ENCODE assay signal across 8 cellular contexts in the genomic region with DNA sequence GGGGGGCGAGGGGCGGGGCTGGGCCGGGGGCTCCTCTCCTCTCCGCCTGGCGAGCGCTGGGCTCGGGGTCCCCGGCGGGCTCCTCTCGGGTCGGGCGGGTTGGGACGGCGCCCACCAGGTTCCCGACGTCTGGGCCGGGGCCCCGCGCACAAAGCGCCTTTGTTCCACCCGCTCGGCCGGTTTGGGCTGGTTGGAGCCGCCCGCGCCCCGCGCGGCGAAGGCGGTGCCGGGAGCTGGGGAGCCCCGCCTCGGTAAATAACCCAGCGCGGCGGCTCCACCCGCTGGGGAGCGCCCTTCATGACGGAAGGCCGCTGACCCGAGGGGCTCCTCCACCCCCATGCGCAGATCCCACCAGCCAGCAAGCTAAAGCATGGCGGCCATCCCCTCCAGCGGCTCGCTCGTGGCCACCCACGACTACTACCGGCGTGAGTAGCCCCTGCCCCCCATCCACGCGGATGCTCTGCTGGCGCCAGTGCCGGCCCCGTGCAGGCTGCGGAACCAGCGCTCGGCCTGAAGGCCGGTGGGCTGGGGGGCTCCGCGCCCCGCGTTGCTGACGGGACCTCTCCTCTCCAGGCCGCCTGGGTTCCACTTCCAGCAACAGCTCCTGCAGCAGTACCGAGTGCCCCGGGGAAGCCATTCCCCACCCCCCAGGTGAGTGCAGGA. TPM values are rescaled to one million over a fixed set of nuclear protein-coding genes. Genes with fewer than 3 reads are reported as not detected.
DNase-seq lines count a peak whose midpoint lies in the region; ATAC-seq and TF ChIP-seq lines count a peak whose summit lies in the region.

No MANE protein-coding gene starts in this region.

- no peak overlapping the region for H3K27ac ChIP-seq in OCI-LY1 (ENCODE audit: low read depth, low read length, poor library complexity, severe bottlenecking)

- peak overlapping the region; percentile 75 for H3K4me2 ChIP-seq in OCI-LY1 (ENCODE audit: low read length)

- peak; percentile 39 for ATAC-seq in GM18907 (IDR thresholded peaks at IDR 0.05; ENCODE audit: unreplicated experiment)
- ATAC-seq in HG03139 (IDR thresholded peaks at IDR 0.05; ENCODE audit: unreplicated experiment), result peak; percentile 38
- peak; percentile 75 for ATAC-seq in stimulated activated naive CD8-positive, alpha-beta T cell treated with anti-CD3 and anti-CD28 coated beads, Interleukin-15, amount 100 ng/mL, for 72 hours

- H3K4me3 ChIP-seq in AG09309 (ENCODE audit: control insufficient read depth, low read depth, low read length) (peak overlapping the region; percentile 90), OCI-LY1 (ENCODE audit: low read depth, low read length, poor library complexity, severe bottlenecking) (peak overlapping the region; percentile 78), fibroblast of villous mesenchyme (ENCODE audit: low read depth, low read length) (peak overlapping the region; percentile 74)

- no peak overlapping the region for H2AFZ ChIP-seq in OCI-LY1 (ENCODE audit: low read length)

- peaks cover 14% of the 10 kb centered on the region for H3K4me1 ChIP-seq in OCI-LY1 (ENCODE audit: insufficient read depth, low read length, severe bottlenecking)

- no peak for TF ChIP-seq CTCF in AG09309 (IDR thresholded peaks at IDR 0.05; ENCODE audit: control insufficient read depth, insufficient read depth, low read depth, low read length, missing control alignments)
- TF ChIP-seq CTCF in OCI-LY1 (IDR thresholded peaks at IDR 0.05; ENCODE audit: low read length), result peak; percentile 29
- no peak for TF ChIP-seq CTCF in fibroblast of villous mesenchyme (IDR thresholded peaks at IDR 0.05; ENCODE audit: insufficient read depth, low read depth, low read length)
- no peak for TF ChIP-seq CTCF in nephron progenitor cell (IDR thresholded peaks at IDR 0.05)

- peak overlapping the region; percentile 45 for H3K27ac Mint-ChIP-seq in nephron progenitor cell
- peak overlapping the region in 1 of 2 donors; percentile 63 for H3K27ac Mint-ChIP-seq in stimulated activated naive CD8-positive, alpha-beta T cell treated with anti-CD3 and anti-CD28 coated beads, Interleukin-15, amount 100 ng/mL, for 72 hours

- H3K9me2 ChIP-seq in OCI-LY1 (ENCODE audit: low read depth, low read length), result no peaks in the 10 kb centered on the region

- no peaks in the 10 kb centered on the region for H3K27me3 ChIP-seq in OCI-LY1 (ENCODE audit: insufficient read depth, low read length)

- peaks cover 23% of the 10 kb centered on the region for H3K36me3 Mint-ChIP-seq in nephron progenitor cell (ENCODE audit: low read depth)

- peaks cover 39% of the 10 kb centered on the region for H3K4me1 Mint-ChIP-seq in nephron progenitor cell
- peaks cover 43% of the 10 kb centered on the region for H3K4me1 Mint-ChIP-seq in stimulated activated naive CD8-positive, alpha-beta T cell treated with anti-CD3 and anti-CD28 coated beads, Interleukin-15, amount 100 ng/mL, for 72 hours

- H3F3A ChIP-seq in OCI-LY1 (ENCODE audit: insufficient read depth, low read length), result no peaks in the 10 kb centered on the region

- peak overlapping the region; percentile 80 for H3K9ac ChIP-seq in OCI-LY1 (ENCODE audit: low read length)

- H3K4me3 Mint-ChIP-seq in nephron progenitor cell, result peak overlapping the region; percentile 91
- H3K4me3 Mint-ChIP-seq in stimulated activated naive CD8-positive, alpha-beta T cell treated with anti-CD3 and anti-CD28 coated beads, Interleukin-15, amount 100 ng/mL, for 72 hours, result peak overlapping the region; percentile 84 to 92

- no peak for DNase-seq in AG09309 (ENCODE audit: low read depth)
- peak; percentile 60 for DNase-seq in activated effector memory CD4-positive, alpha-beta T cell treated with Interleukin-2 at 50 U/mL for 16 hours
- DNase-seq in fibroblast of villous mesenchyme (ENCODE audit: low read depth), result peak; percentile 49
- DNase-seq in nephron progenitor cell, result peak; percentile 69
- DNase-seq in stimulated activated naive CD8-positive, alpha-beta T cell treated with anti-CD3 and anti-CD28 coated beads, Interleukin-15, amount 100 ng/mL, for 72 hours, result peak; percentile 61 to 73

- no peaks in the 10 kb centered on the region for H3K79me2 ChIP-seq in OCI-LY1 (ENCODE audit: insufficient read depth, low read length)

- H4K20me1 ChIP-seq in OCI-LY1 (ENCODE audit: insufficient read depth, low read length), result no peaks in the 10 kb centered on the region

- 0 out of 2 replicates have a peak, but pooled peaks cover 6% of the 10 kb centered on the region for H3K9me3 ChIP-seq in OCI-LY1 (ENCODE audit: low read length)

- H3K36me3 ChIP-seq in OCI-LY1 (ENCODE audit: insufficient read depth, low read length), result peaks cover 27% of the 10 kb centered on the region

- peaks cover 3% of the 10 kb centered on the region for H3K9me3 Mint-ChIP-seq in nephron progenitor cell
- peaks cover 9 to 15% of the 10 kb centered on the region in 2 donors for H3K9me3 Mint-ChIP-seq in stimulated activated naive CD8-positive, alpha-beta T cell treated with anti-CD3 and anti-CD28 coated beads, Interleukin-15, amount 100 ng/mL, for 72 hours

- H3K27me3 Mint-ChIP-seq in nephron progenitor cell (ENCODE audit: low read depth, poor library complexity), result peaks cover 12% of the 10 kb centered on the region
- H3K27me3 Mint-ChIP-seq in stimulated activated naive CD8-positive, alpha-beta T cell treated with anti-CD3 and anti-CD28 coated beads, Interleukin-15, amount 100 ng/mL, for 72 hours, result peaks cover 6% of the 10 kb centered on the region

RNA-seq across cellular contexts. Expression of a gene that starts 0.5 kb away (rescaled TPM):
- total RNA-seq in fibroblast of villous mesenchyme, result 38.4 and 78.0 TPM in 2 replicates

RNA-seq across cellular contexts. Expression of a gene that starts 16.1 kb away (rescaled TPM):
- total RNA-seq in fibroblast of villous mesenchyme, result under 0.01 TPM in 2 replicates

RNA-seq across cellular contexts. Expression of a gene that starts 22.2 kb away (rescaled TPM):
- total RNA-seq in fibroblast of villous mesenchyme, result under 0.01 and 0.43 TPM in 2 replicates

RNA-seq across cellular contexts. Expression of a gene that starts 26.5 kb away (rescaled TPM):
- total RNA-seq in fibroblast of villous mesenchyme, result not detected in 2 replicates

RNA-seq across cellular contexts. Expression of a gene that starts 32.9 kb away (rescaled TPM):
- 0.86 and 0.97 TPM in 2 replicates for total RNA-seq in fibroblast of villous mesenchyme
